Comparison of ENCODE assay signal across 8 cellular contexts in the genomic region with DNA sequence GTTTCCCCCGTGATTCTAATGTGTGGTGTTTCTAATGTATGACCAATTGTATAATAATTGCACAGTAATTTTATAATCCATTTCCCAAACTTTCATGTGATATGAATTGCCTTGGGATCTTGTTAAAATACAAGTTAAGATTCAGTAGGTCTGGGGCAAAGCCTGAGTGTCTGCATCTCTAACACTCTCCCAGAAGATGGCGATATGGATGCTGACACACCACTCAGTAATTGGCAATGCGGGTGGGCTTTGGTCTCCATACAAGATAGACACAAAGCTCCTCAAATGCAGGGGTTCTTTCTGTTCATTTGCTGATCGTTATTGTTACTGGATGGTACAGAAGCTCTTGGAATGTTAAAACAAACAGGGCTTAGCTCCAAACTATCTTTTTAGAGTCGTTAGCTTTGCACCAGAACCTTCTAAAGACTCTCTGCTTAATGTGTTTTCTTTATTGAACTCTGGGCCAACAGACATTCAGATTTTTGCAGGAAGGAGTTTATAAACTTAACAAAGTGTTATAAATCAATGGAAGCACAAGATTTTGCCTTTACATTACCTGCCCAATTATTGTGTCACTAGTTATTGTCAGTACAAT. TPM values are rescaled to one million over a fixed set of nuclear protein-coding genes. Genes with fewer than 3 reads are reported as not detected.
A peak's percentile ranks its signal among the peaks of the same experiment; 100 is the strongest.
DNase-seq lines count a peak whose midpoint lies in the region; ATAC-seq and TF ChIP-seq lines count a peak whose summit lies in the region.

No MANE protein-coding gene starts in this region.

- H3K4me1 ChIP-seq in adipocyte (ENCODE audit: control insufficient read depth, insufficient read depth, low read length) (no peaks in the 10 kb centered on the region), suprapubic skin (peaks cover 6% of the 10 kb centered on the region)

- no peak overlapping the region for H3K27ac Mint-ChIP-seq in nephron progenitor cell
- H3K27ac Mint-ChIP-seq in activated T-helper 2 cell treated with anti-CD3 and anti-CD28 coated beads, Interferon-gamma antibody, Interleukin-2, Interleukin-4, amounts not matched to agents 10 μg/mL and 5 μg/mL and 100 μg/mL, durations not matched to agents 14 hours and 24 hours and 36 hours = no peak overlapping the region

- no peak overlapping the region for H3K4me3 Mint-ChIP-seq in nephron progenitor cell
- H3K4me3 Mint-ChIP-seq in activated T-helper 2 cell treated with anti-CD3 and anti-CD28 coated beads, Interferon-gamma antibody, Interleukin-2, Interleukin-4, amounts not matched to agents 10 μg/mL and 5 μg/mL and 100 μg/mL, durations not matched to agents 14 hours and 24 hours and 36 hours (ENCODE audit: low read depth) = no peak overlapping the region

- DNase-seq in HT1080 (ENCODE audit: low read depth) (peak; percentile 21), adipocyte (ENCODE audit: low read depth) (peak; percentile 53), nephron progenitor cell (peak; percentile 49), hippocampal formation (lab: John Stamatoyannopoulos, UW) (no peak), suprapubic skin (ENCODE audit: low spot score in 2 of 2) (no peak), sciatic nerve (ENCODE audit: low spot score) (no peak)
- no peak for DNase-seq in activated T-helper 2 cell treated with anti-CD3 and anti-CD28 coated beads, Interferon-gamma antibody, Interleukin-2, Interleukin-4, amounts not matched to agents 10 μg/mL and 5 μg/mL and 100 μg/mL, durations not matched to agents 14 hours and 24 hours and 36 hours (ENCODE audit: low spot score)

- H3K36me3 Mint-ChIP-seq in nephron progenitor cell (ENCODE audit: low read depth) = no peaks in the 10 kb centered on the region
- no peaks in the 10 kb centered on the region for H3K36me3 Mint-ChIP-seq in activated T-helper 2 cell treated with anti-CD3 and anti-CD28 coated beads, Interferon-gamma antibody, Interleukin-2, Interleukin-4, amounts not matched to agents 10 μg/mL and 5 μg/mL and 100 μg/mL, durations not matched to agents 14 hours and 24 hours and 36 hours (ENCODE audit: low read depth)

- TF ChIP-seq POLR2A in suprapubic skin (IDR thresholded peaks at IDR 0.05) = no peak

- no peak overlapping the region for H3K9ac ChIP-seq in adipocyte (ENCODE audit: low read length)

- H3K36me3 ChIP-seq in adipocyte (ENCODE audit: control insufficient read depth, insufficient read depth, low read length, severe bottlenecking) (no peaks in the 10 kb centered on the region), suprapubic skin (no peaks in the 10 kb centered on the region)

- H3K27me3 Mint-ChIP-seq in nephron progenitor cell (ENCODE audit: low read depth, poor library complexity) = peaks cover 2% of the 10 kb centered on the region
- no peaks in the 10 kb centered on the region for H3K27me3 Mint-ChIP-seq in activated T-helper 2 cell treated with anti-CD3 and anti-CD28 coated beads, Interferon-gamma antibody, Interleukin-2, Interleukin-4, amounts not matched to agents 10 μg/mL and 5 μg/mL and 100 μg/mL, durations not matched to agents 14 hours and 24 hours and 36 hours (ENCODE audit: low read depth)

- H3K27me3 ChIP-seq in adipocyte (replicated peaks; ENCODE audit: control insufficient read depth, insufficient read depth, low read length) (no peaks in the 10 kb centered on the region), suprapubic skin (no peaks in the 10 kb centered on the region)

- no peaks in the 10 kb centered on the region for H3K9me3 ChIP-seq in adipocyte (ENCODE audit: control insufficient read depth, low read length)
- no peaks in the 10 kb centered on the region for H3K9me3 ChIP-seq in suprapubic skin

- TF ChIP-seq EP300 in suprapubic skin (IDR thresholded peaks at IDR 0.05) = no peak

- H3K9me3 Mint-ChIP-seq in nephron progenitor cell = no peaks in the 10 kb centered on the region
- H3K9me3 Mint-ChIP-seq in activated T-helper 2 cell treated with anti-CD3 and anti-CD28 coated beads, Interferon-gamma antibody, Interleukin-2, Interleukin-4, amounts not matched to agents 10 μg/mL and 5 μg/mL and 100 μg/mL, durations not matched to agents 14 hours and 24 hours and 36 hours = no peaks in the 10 kb centered on the region

- no peak for ATAC-seq in sciatic nerve

- H3K27ac ChIP-seq in suprapubic skin = no peak overlapping the region

- intact Hi-C loops in activated T-helper 2 cell treated with anti-CD3 and anti-CD28 coated beads, Interferon-gamma antibody, Interleukin-2, Interleukin-4, amounts not matched to agents 10 μg/mL and 5 μg/mL and 100 μg/mL, durations not matched to agents 14 hours and 24 hours and 36 hours (cut with micrococcal nuclease) = loop anchor here (10.0 kb wide), 1 partner anchor 868 kb away; no protein-coding TSS in a partner anchor
- intact Hi-C loops in sciatic nerve (cut with DNase I) = no loop called here

- H3K4me1 Mint-ChIP-seq in nephron progenitor cell = peaks cover 26% of the 10 kb centered on the region
- H3K4me1 Mint-ChIP-seq in activated T-helper 2 cell treated with anti-CD3 and anti-CD28 coated beads, Interferon-gamma antibody, Interleukin-2, Interleukin-4, amounts not matched to agents 10 μg/mL and 5 μg/mL and 100 μg/mL, durations not matched to agents 14 hours and 24 hours and 36 hours (ENCODE audit: low read depth) = peaks cover 4% of the 10 kb centered on the region

- TF ChIP-seq CTCF in GM12873 (IDR thresholded peaks at IDR 0.05; ENCODE audit: insufficient read depth, low read depth, low read length, missing control alignments) (peak; percentile 57), nephron progenitor cell (IDR thresholded peaks at IDR 0.05) (peak; percentile 50), suprapubic skin (IDR thresholded peaks at IDR 0.05) (no peak)

- 32% methylated on average over 5 of the region's 5 CpGs for WGBS in suprapubic skin

- H3K4me3 ChIP-seq in adipocyte (ENCODE audit: low read length) (no peak overlapping the region), suprapubic skin (no peak overlapping the region)

RNA-seq across cellular contexts. Expression of gene ANO3, which starts 45.4 kb away (rescaled TPM):
- total RNA-seq in HT1080 (2014; rRNA removed; shearing (Covaris generic)) = not detected in 2 replicates
- not detected in 2 replicates for polyA plus RNA-seq in HT1080 (2015; cell fraction: cytosol; rRNA removed)
- polyA plus RNA-seq in HT1080 (2015; cell fraction: nucleus; rRNA removed) = 0.01 TPM in 1 of 2 replicates, not detected in the other
- total RNA-seq in activated T-helper 2 cell treated with anti-CD3 and anti-CD28 coated beads, Interferon-gamma antibody, Interleukin-2, Interleukin-4, amounts not matched to agents 10 μg/mL and 5 μg/mL and 100 μg/mL, durations not matched to agents 14 hours and 24 hours and 36 hours = not detected in 2 replicates
- total RNA-seq in suprapubic skin (under 1 TPM in 3 of 4 donors, not detected in 1; 0.08 to 0.29 (median 0.16) TPM), sciatic nerve (0.76 TPM)

Comparison
In these comparisons a context has a peak if more than half of its experiments do, and no peak if none do; other contexts are left out.
1. CTCF ChIP-seq: peak in GM12873 (single experiment) and nephron progenitor cell (single experiment); none in suprapubic skin (0 of 2).
2. DNase-seq: peak in HT1080 (single experiment), adipocyte (single experiment) and nephron progenitor cell (single experiment); none in hippocampal formation (0 of 2), activated T-helper 2 cell treated with anti-CD3 and anti-CD28 coated beads, Interferon-gamma antibody, Interleukin-2, Interleukin-4, amounts not matched to agents 10 μg/mL and 5 μg/mL and 100 μg/mL, durations not matched to agents 14 hours and 24 hours and 36 hours (single experiment), suprapubic skin (0 of 2) and sciatic nerve (single experiment).